ENCODE assay signal across 13 cellular contexts in genomic region chr14:22846811-22847307, GRCh38. TPM values are rescaled to one million over a fixed set of nuclear protein-coding genes. Genes with fewer than 3 reads are reported as not detected.
DNase-seq lines count a peak whose midpoint lies in the region; FAIRE-seq and TF ChIP-seq lines count a peak whose summit lies in the region.
"Had no signal": no experiment of that assay in that cellular context is flagged by ENCODE, and none has a peak within 500 bp of the region (broad histone marks: within the 10 kb centered on the region; RNA-seq: fewer than 3 reads in every experiment).

No MANE protein-coding gene starts in this region.

- TF ChIP-seq POLR2A in Peyer's patch (IDR thresholded peaks at IDR 0.05) = no peak
- TF ChIP-seq POLR2A in H54 (IDR thresholded peaks at IDR 0.05; ENCODE audit: low read depth, low read length) = no peak

- no peak overlapping the region for H3K9ac ChIP-seq in trophoblast cell (ENCODE audit: low read length)

- H2BK120ac ChIP-seq in trophoblast cell (ENCODE audit: insufficient read depth, low read length, poor library complexity) = no peak overlapping the region

- H3K27me3 ChIP-seq in Peyer's patch (no peaks in the 10 kb centered on the region), esophagus (ENCODE audit: control insufficient read depth in 1 of 2, insufficient read depth in 2 of 2, low read length in 2 of 2) (no peaks in the 10 kb centered on the region), trophoblast cell (ENCODE audit: insufficient read depth, low read length) (no peaks in the 10 kb centered on the region)

- H3K23ac ChIP-seq in trophoblast cell (ENCODE audit: low read length) = no peak overlapping the region

- no peak overlapping the region for H2AK5ac ChIP-seq in trophoblast cell (ENCODE audit: low read length)

- H2AFZ ChIP-seq in trophoblast cell (ENCODE audit: insufficient read depth, low read length, poor library complexity) = no peak overlapping the region

- no peak overlapping the region for H3K4ac ChIP-seq in trophoblast cell (ENCODE audit: low read depth, low read length)

- peak overlapping the region; percentile 2 for H2BK5ac ChIP-seq in trophoblast cell (ENCODE audit: low read depth, low read length, poor library complexity)

- 63 to 68% methylated on average over 7 to 11 of the region's 11 CpGs for WGBS in esophagus, 2 donors
- WGBS in trophoblast cell (ENCODE audit: extremely low coverage, insufficient coverage, insufficient read length) = no CpG with 5 or more reads among the region's 11 CpGs
- 64% methylated on average over 11 of the region's 11 CpGs for WGBS in urinary bladder

- no peaks in the 10 kb centered on the region for H3K9me3 ChIP-seq in Peyer's patch
- no peaks in the 10 kb centered on the region for H3K9me3 ChIP-seq in esophagus (ENCODE audit: control insufficient read depth in 2 of 2, insufficient read depth in 1 of 2, low read depth in 1 of 2, low read length in 1 of 2)
- no peaks in the 10 kb centered on the region for H3K9me3 ChIP-seq in trophoblast cell (ENCODE audit: insufficient read depth, low read depth, low read length)
- H3K9me3 ChIP-seq: mucosa of descending colon had no signal

- peak overlapping the region; percentile 15 for H4K8ac ChIP-seq in trophoblast cell (ENCODE audit: low read depth, low read length)

- H3K27ac ChIP-seq in Peyer's patch (peak overlapping the region; percentile 47 to 88 (median 68)), esophagus (ENCODE audit: low read depth in 2 of 2, low read length in 1 of 2) (peak overlapping the region; percentile 34 to 61), trophoblast cell (ENCODE audit: low read depth, low read length) (peak overlapping the region; percentile 18), urinary bladder (ENCODE audit: low read depth) (peak overlapping the region; percentile 71)

- H4K12ac ChIP-seq in trophoblast cell (ENCODE audit: low read depth, low read length) = no peak overlapping the region

- H3K36me3 ChIP-seq in Peyer's patch (peaks cover 0 to 47% (median 0%) of the 10 kb centered on the region in 3 donors), esophagus (ENCODE audit: control insufficient read depth in 2 of 2, insufficient read depth in 2 of 2, low read length in 1 of 2) (peaks cover 16 to 46% of the 10 kb centered on the region in 2 donors), trophoblast cell (ENCODE audit: control insufficient read depth in 1 of 2, insufficient read depth in 2 of 2, low read length in 2 of 2) (peaks cover 52 to 55% of the 10 kb centered on the region in 2 experiments), urinary bladder (ENCODE audit: insufficient read depth) (peaks cover 8% of the 10 kb centered on the region)

- H2BK12ac ChIP-seq in trophoblast cell (ENCODE audit: low read length) = no peak overlapping the region

- H3K79me1 ChIP-seq in trophoblast cell (ENCODE audit: low read length) = peaks cover 5% of the 10 kb centered on the region

- peak overlapping the region; percentile 10 for H3K14ac ChIP-seq in trophoblast cell (ENCODE audit: low read length)

- peak overlapping the region; percentile 16 for H4K91ac ChIP-seq in trophoblast cell (ENCODE audit: low read depth, low read length)

- peak overlapping the region; percentile 1 for H3K18ac ChIP-seq in trophoblast cell (ENCODE audit: low read length)

- FAIRE-seq in H54 (lab: Jason Lieb, UNC) (no peak), D721Med (lab: Jason Lieb, UNC) (no peak)

- H3K4me2 ChIP-seq in trophoblast cell (ENCODE audit: low read length) = no peak overlapping the region

- H3K4me1 ChIP-seq in Peyer's patch (peaks cover 0 to 46% (median 5%) of the 10 kb centered on the region in 4 donors), esophagus (ENCODE audit: control insufficient read depth in 2 of 2, insufficient read depth in 2 of 2, low read length in 1 of 2) (peaks cover 13 to 43% of the 10 kb centered on the region in 2 donors), trophoblast cell (ENCODE audit: control insufficient read depth in 1 of 2, insufficient read depth in 2 of 2, low read length in 2 of 2) (peaks cover 30 to 38% of the 10 kb centered on the region in 2 experiments), urinary bladder (ENCODE audit: insufficient read depth) (no peaks in the 10 kb centered on the region)

- H3K4me3 ChIP-seq in Peyer's patch (no peak overlapping the region), esophagus (ENCODE audit: low read depth in 1 of 2, low read length in 2 of 2) (no peak overlapping the region), trophoblast cell (ENCODE audit: low read depth, low read length) (no peak overlapping the region), urinary bladder (ENCODE audit: low read depth, low read length) (no peak overlapping the region)
- H3K4me3 ChIP-seq: mucosa of descending colon had no signal

- peak in 1 of 3 donors; percentile 45 for DNase-seq in Peyer's patch
- no peak for DNase-seq in trophoblast cell
- DNase-seq in SKM-1 (lab: John Stamatoyannopoulos, UW; ENCODE audit: unreplicated experiment) = no peak
- DNase-seq in H54 (ENCODE audit: insufficient read length, low spot score) = no peak
- no peak for DNase-seq in D721Med (ENCODE audit: insufficient read length, low spot score)
- DNase-seq: activated CD4-positive, alpha-beta memory T cell treated with anti-CD3 and anti-CD28 coated beads for 36 hours; effector CD4-positive, alpha-beta T cell; Karpas-422; mucosa of descending colon; NCI-H2029; stimulated activated CD4-positive, alpha-beta T cell treated with anti-CD3 and anti-CD28 coated beads, Interleukin-12 subunit alpha, Interleukin-12 subunit beta, amount 100 ng/mL, for 4 hours had no signal

- no peaks in the 10 kb centered on the region for H3K79me2 ChIP-seq in trophoblast cell (ENCODE audit: control insufficient read depth, insufficient read depth, low read length, poor library complexity)

- TF ChIP-seq CTCF in Peyer's patch (IDR thresholded peaks at IDR 0.05) (no peak), D721Med (IDR thresholded peaks at IDR 0.05; ENCODE audit: insufficient read depth, missing control alignments) (no peak)

RNA-seq across cellular contexts. Expression of gene MMP14, which starts 10.5 kb away (rescaled TPM):
- total RNA-seq in Peyer's patch (100 to 1,000 TPM in 1 of 4 donors, 10 to 100 TPM in 3; 63.0 to 116 (median 82.9) TPM), urinary bladder (120 TPM)
- polyA plus RNA-seq in esophagus (10 to 100 TPM; 54.1 to 81.6 TPM), urinary bladder (189 TPM)
- 1,258 and 1,302 TPM in 2 replicates for polyA plus RNA-seq in trophoblast cell (2013)

RNA-seq across cellular contexts. Expression of gene MRPL52, which starts 17.2 kb away (rescaled TPM):
- total RNA-seq in Peyer's patch (100 to 1,000 TPM in 1 of 4 donors, 10 to 100 TPM in 3; 30.3 to 114 (median 52.9) TPM), urinary bladder (21.5 TPM)
- polyA plus RNA-seq in esophagus (100 to 1,000 TPM in 1 of 2 donors, 10 to 100 TPM in 1; 99.8 to 182 TPM), urinary bladder (77.0 TPM)
- 216 and 219 TPM in 2 replicates for polyA plus RNA-seq in trophoblast cell (2013)

RNA-seq across cellular contexts. Expression of gene LRP10, which starts 24.7 kb away (rescaled TPM):
- 100 to 1,000 TPM in 3 of 4 donors, 10 to 100 TPM in 1; 69.3 to 250 (median 221) TPM for total RNA-seq in Peyer's patch
- polyA plus RNA-seq in esophagus = 100 to 1,000 TPM in 1 of 2 donors, 10 to 100 TPM in 1; 69.8 to 129 TPM
- polyA plus RNA-seq in trophoblast cell (2013) = 32.8 and 36.9 TPM in 2 replicates
- total RNA-seq in urinary bladder = 22.1 TPM
- 195 TPM for polyA plus RNA-seq in urinary bladder

RNA-seq across cellular contexts. Expression of gene SLC7A7, which starts 31.6 kb away (rescaled TPM):
- total RNA-seq in Peyer's patch (100 to 1,000 TPM in 3 of 4 donors, 10 to 100 TPM in 1; 30.5 to 787 (median 367) TPM), urinary bladder (9.3 TPM)
- polyA plus RNA-seq in esophagus (1 to 10 TPM in 1 of 2 donors, under 1 TPM in 1; 0.98 to 1.5 TPM), urinary bladder (12.8 TPM)
- 44.4 and 49.4 TPM in 2 replicates for polyA plus RNA-seq in trophoblast cell (2013)

RNA-seq across cellular contexts. Expression of gene REM2, which starts 36.2 kb away (rescaled TPM):
- 1 to 10 TPM in 3 of 4 donors, under 1 TPM in 1; 0.57 to 2.1 (median 1.4) TPM for total RNA-seq in Peyer's patch
- 1 to 10 TPM in 1 of 2 donors, under 1 TPM in 1; 0.31 to 1.1 TPM for polyA plus RNA-seq in esophagus
- polyA plus RNA-seq in trophoblast cell (2013) = 0.72 and 0.82 TPM in 2 replicates
- total RNA-seq in urinary bladder = 0.16 TPM
- 0.38 TPM for polyA plus RNA-seq in urinary bladder

Comparison
In these comparisons a context has a peak if more than half of its experiments do, and no peak if none do; other contexts are left out.
1. H3K27ac ChIP-seq: peak in every context shown above with its lines; median percentile 71 in urinary bladder; 68 in Peyer's patch; 48 in esophagus; 18 in trophoblast cell.